Comparison of ENCODE assay signal across 22 cellular contexts in genomic region chr1:18528616-18529015, GRCh38. TPM values are rescaled to one million over a fixed set of nuclear protein-coding genes. Genes with fewer than 3 reads are reported as not detected.
DNase-seq lines count a peak whose midpoint lies in the region; ATAC-seq and TF ChIP-seq lines count a peak whose summit lies in the region.
"Had no signal": no experiment of that assay in that cellular context is flagged by ENCODE, and none has a peak within 500 bp of the region (broad histone marks: within the 10 kb centered on the region; RNA-seq: fewer than 3 reads in every experiment).

No MANE protein-coding gene starts in this region.

- H3K27me3 ChIP-seq in esophagus muscularis mucosa, result peaks cover 0 to 57% (median 0%) of the 10 kb centered on the region in 4 donors
- H3K27me3 ChIP-seq in esophagus squamous epithelium, result peaks cover 0 to 47% (median 0%) of the 10 kb centered on the region in 4 donors
- H3K27me3 ChIP-seq: BLaER1 treated with 17β-estradiol and CSF1 and Interleukin-3, amounts not matched to agents 10 nM and 100 nM had no signal

- H3K4me1 ChIP-seq in esophagus muscularis mucosa (no peaks in the 10 kb centered on the region), esophagus squamous epithelium (no peaks in the 10 kb centered on the region)

- peaks cover 90% of the 10 kb centered on the region for H3K27me3 Mint-ChIP-seq in Calu3 (ENCODE audit: unreplicated experiment)

- H3K4me3 ChIP-seq in esophagus muscularis mucosa, result no peak overlapping the region
- no peak overlapping the region for H3K4me3 ChIP-seq in esophagus squamous epithelium
- H3K4me3 ChIP-seq: BLaER1 treated with 17β-estradiol and CSF1 and Interleukin-3, amounts not matched to agents 10 nM and 100 nM had no signal

- no peaks in the 10 kb centered on the region for H3K36me3 Mint-ChIP-seq in Calu3 (ENCODE audit: insufficient read depth, unreplicated experiment)
- H3K36me3 Mint-ChIP-seq: CD8-positive, alpha-beta T cell; IgD-negative memory B cell had no signal

- no peaks in the 10 kb centered on the region for H3K9me3 ChIP-seq in esophagus muscularis mucosa
- no peaks in the 10 kb centered on the region for H3K9me3 ChIP-seq in esophagus squamous epithelium
- H3K9me3 ChIP-seq: BLaER1 treated with 17β-estradiol and CSF1 and Interleukin-3, amounts not matched to agents 10 nM and 100 nM had no signal

- CTCF ChIA-PET in Calu3 (lab: Charles Lee), result no interaction called here

- no peak for ATAC-seq in HG02981 (IDR thresholded peaks at IDR 0.05; ENCODE audit: unreplicated experiment)
- ATAC-seq: CD8-positive, alpha-beta T cell; HCT116; HepG2 had no signal

- no peaks in the 10 kb centered on the region for H3K36me3 ChIP-seq in esophagus muscularis mucosa
- H3K36me3 ChIP-seq in esophagus squamous epithelium, result no peaks in the 10 kb centered on the region
- H3K36me3 ChIP-seq: BLaER1 treated with 17β-estradiol and CSF1 and Interleukin-3, amounts not matched to agents 10 nM and 100 nM had no signal

- no peak for TF ChIP-seq EP300 in esophagus muscularis mucosa (IDR thresholded peaks at IDR 0.05)

- no peaks in the 10 kb centered on the region for H3K9me3 Mint-ChIP-seq in Calu3 (ENCODE audit: low read depth, unreplicated experiment)
- H3K9me3 Mint-ChIP-seq: CD8-positive, alpha-beta T cell had no signal

- 75% methylated on average over 2 of the region's 2 CpGs for WGBS in esophagus muscularis mucosa
- WGBS in esophagus squamous epithelium, 2 donors, result 77% methylated on average over 2 of the region's 2 CpGs; no CpG with 5 or more reads in 1 of the 2 donors

- no peak overlapping the region for H3K4me3 Mint-ChIP-seq in Calu3 (ENCODE audit: low read depth, unreplicated experiment)
- H3K4me3 Mint-ChIP-seq: B cell; CD8-positive, alpha-beta T cell; HFFc6; IgD-negative memory B cell had no signal

- no peak overlapping the region for H3K27ac Mint-ChIP-seq in Calu3 (ENCODE audit: unreplicated experiment)
- H3K27ac Mint-ChIP-seq: B cell; CD8-positive, alpha-beta T cell; HFFc6; IgD-negative memory B cell had no signal

- TF ChIP-seq CTCF in esophagus muscularis mucosa (IDR thresholded peaks at IDR 0.05) (no peak), esophagus squamous epithelium (IDR thresholded peaks at IDR 0.05) (no peak), Calu3 (IDR thresholded peaks at IDR 0.05; ENCODE audit: unreplicated experiment) (no peak)

- H3K4me1 Mint-ChIP-seq in Calu3 (ENCODE audit: low read depth, unreplicated experiment), result no peaks in the 10 kb centered on the region
- H3K4me1 Mint-ChIP-seq: B cell had no signal

- no peak for TF ChIP-seq POLR2A in esophagus muscularis mucosa (IDR thresholded peaks at IDR 0.05; ENCODE audit: low read depth)
- no peak for TF ChIP-seq POLR2A in esophagus squamous epithelium (IDR thresholded peaks at IDR 0.05)

- DNase-seq in D341Med (ENCODE audit: low spot score) (peak; percentile 4), esophagus muscularis mucosa (ENCODE audit: extremely low spot score) (peak; percentile 74), mesenteric fat pad (ENCODE audit: low spot score) (peak; percentile 11), DMS 273 (lab: John Stamatoyannopoulos, UW; ENCODE audit: unreplicated experiment) (no peak), esophagus squamous epithelium (lab: John Stamatoyannopoulos, UW) (no peak), Calu3 (no peak)
- DNase-seq: 8988T; CD8-positive, alpha-beta T cell; DMS153; DMS79; GDM1; GOT3; H7; HFFc6 had no signal

- no TSS peak for BruUV-seq in Calu3 (replicated peaks; lab: Mats Ljungman, UMichigan)

- H3K27ac ChIP-seq in esophagus muscularis mucosa (replicated peaks in 1 of 4) (no peak overlapping the region), esophagus squamous epithelium (no peak overlapping the region)
- H3K27ac ChIP-seq: BLaER1 treated with 17β-estradiol and CSF1 and Interleukin-3, amounts not matched to agents 10 nM and 100 nM had no signal

- intact Hi-C loops in esophagus muscularis mucosa (cut with DNase I), result no loop called here
- intact Hi-C loops in esophagus squamous epithelium (cut with DNase I), result no loop called here
- intact Hi-C loops in Calu3 (cut with micrococcal nuclease; ENCODE audit: unreplicated experiment), result no loop called here

RNA-seq across cellular contexts. Expression of gene KLHDC7A, which starts 47.9 kb away (rescaled TPM):
- not detected for total RNA-seq in esophagus muscularis mucosa
- total RNA-seq in mesenteric fat pad, result 0.93 TPM
- 1 to 10 TPM in 2 of 4 donors, under 1 TPM in 2; 0.48 to 7.6 (median 1.3) TPM for total RNA-seq in esophagus squamous epithelium
- total RNA-seq in Calu3 (2022), result 14.3 and 14.4 TPM in 2 replicates
- total RNA-seq: A673; B cell; CD8-positive, alpha-beta T cell; Daoy; HFFc6 had no signal

Comparison
In these comparisons a context has a peak if more than half of its experiments do, and no peak if none do; other contexts are left out.
1. DNase-seq: peak in D341Med (single experiment), esophagus muscularis mucosa (single experiment) and mesenteric fat pad (single experiment); none in DMS 273 (single experiment), esophagus squamous epithelium (single experiment) and Calu3 (single experiment).